ENCODE assay signal across 24 cellular contexts in genomic region chr6:168390746-168391400, GRCh38. TPM values are rescaled to one million over a fixed set of nuclear protein-coding genes. Genes with fewer than 3 reads are reported as not detected.
"Had no signal": no experiment of that assay in that cellular context is flagged by ENCODE, and none has a peak within 500 bp of the region (broad histone marks: within the 10 kb centered on the region; RNA-seq: fewer than 3 reads in every experiment).

No MANE protein-coding gene starts in this region.

- DNase-seq: activated CD4-positive, alpha-beta memory T cell treated with anti-CD3 and anti-CD28 coated beads for 36 hours; activated CD4-positive, alpha-beta T cell treated with anti-CD3 and anti-CD28 coated beads for 4 hours; activated gamma-delta T cell treated with Interleukin-2 at 50 U/mL for 16 hours; activated T-cell treated with anti-CD3 and anti-CD28 coated beads for 4 hours; dermis blood vessel endothelial cell; effector memory CD4-positive, alpha-beta T cell; mesendoderm; naive thymus-derived CD4-positive, alpha-beta T cell; stimulated activated CD4-positive, alpha-beta T cell treated with anti-CD3 and anti-CD28 coated beads, Interleukin-12 subunit alpha, Interleukin-12 subunit beta, amount 100 ng/mL, for 4 hours; stimulated activated CD4-positive, alpha-beta T cell treated with anti-CD3 and anti-CD28 coated beads, Interleukin-2, amount 100 ng/mL, for 24 hours had no signal

- H3K9me3 Mint-ChIP-seq: activated CD4-positive, alpha-beta memory T cell treated with anti-CD3 and anti-CD28 coated beads for 36 hours; activated T-helper 1 cell treated with anti-CD3 and anti-CD28 coated beads, Interleukin-12 subunit alpha, Interleukin-12 subunit beta, Interleukin-2, Interleukin-4 antibody, amounts not matched to agents 30 ng/mL and 10 ng/mL and 1 ng/mL, durations not matched to agents 14 hours and 24 hours and 36 hours; neural progenitor cell; stimulated activated naive CD8-positive, alpha-beta T cell treated with anti-CD3 and anti-CD28 coated beads, Interleukin-15, Interleukin-2, amounts not matched to agents 100 ng/mL and 50 ng/mL, for 24 hours; T-helper 2 cell treated with Interferon-gamma antibody and Interleukin-4, amounts not matched to agents 5 μg/mL and 100 μg/mL, for 36 hours; WTC11 had no signal

- ATAC-seq: gastroesophageal sphincter; heart left ventricle; naive thymus-derived CD4-positive, alpha-beta T cell; WTC11 had no signal

- H3K4me3 ChIP-seq: esophagus muscularis mucosa, gastroesophageal sphincter, heart left ventricle, neural progenitor cell, ovary, suprapubic skin, upper lobe of left lung had no signal

- H3K4me3 Mint-ChIP-seq: activated CD4-positive, alpha-beta memory T cell treated with anti-CD3 and anti-CD28 coated beads for 36 hours; activated naive CD8-positive, alpha-beta T cell; activated T-helper 1 cell treated with anti-CD3 and anti-CD28 coated beads, Interleukin-12 subunit alpha, Interleukin-12 subunit beta, Interleukin-2, Interleukin-4 antibody, amounts not matched to agents 30 ng/mL and 10 ng/mL and 1 ng/mL, durations not matched to agents 14 hours and 24 hours and 36 hours; naive thymus-derived CD4-positive, alpha-beta T cell; neural progenitor cell; stimulated activated naive CD8-positive, alpha-beta T cell treated with anti-CD3 and anti-CD28 coated beads, Interleukin-15, Interleukin-2, amounts not matched to agents 100 ng/mL and 50 ng/mL, for 24 hours; T-helper 2 cell treated with Interferon-gamma antibody and Interleukin-4, amounts not matched to agents 5 μg/mL and 100 μg/mL, for 36 hours; WTC11 had no signal

- H3K4me1 ChIP-seq: neural progenitor cell, upper lobe of left lung had no signal

- H3K27me3 Mint-ChIP-seq: stimulated activated naive CD8-positive, alpha-beta T cell treated with anti-CD3 and anti-CD28 coated beads, Interleukin-15, Interleukin-2, amounts not matched to agents 100 ng/mL and 50 ng/mL, for 24 hours had no signal

- H3K27ac Mint-ChIP-seq: activated CD4-positive, alpha-beta memory T cell treated with anti-CD3 and anti-CD28 coated beads for 36 hours; activated naive CD8-positive, alpha-beta T cell; activated T-helper 1 cell treated with anti-CD3 and anti-CD28 coated beads, Interleukin-12 subunit alpha, Interleukin-12 subunit beta, Interleukin-2, Interleukin-4 antibody, amounts not matched to agents 30 ng/mL and 10 ng/mL and 1 ng/mL, durations not matched to agents 14 hours and 24 hours and 36 hours; naive thymus-derived CD4-positive, alpha-beta T cell; neural progenitor cell; stimulated activated naive CD8-positive, alpha-beta T cell treated with anti-CD3 and anti-CD28 coated beads, Interleukin-15, Interleukin-2, amounts not matched to agents 100 ng/mL and 50 ng/mL, for 24 hours; T-helper 2 cell treated with Interferon-gamma antibody and Interleukin-4, amounts not matched to agents 5 μg/mL and 100 μg/mL, for 36 hours; WTC11 had no signal

- H3K27ac ChIP-seq: esophagus muscularis mucosa, gastroesophageal sphincter, heart left ventricle, neural progenitor cell, ovary, suprapubic skin, upper lobe of left lung had no signal

- H3K9me3 ChIP-seq: esophagus muscularis mucosa, gastroesophageal sphincter, heart left ventricle, ovary, suprapubic skin, upper lobe of left lung had no signal

- H3K36me3 Mint-ChIP-seq: activated CD4-positive, alpha-beta memory T cell treated with anti-CD3 and anti-CD28 coated beads for 36 hours; activated naive CD8-positive, alpha-beta T cell; naive thymus-derived CD4-positive, alpha-beta T cell; neural progenitor cell; WTC11 had no signal

- H3K27me3 ChIP-seq: neural progenitor cell, ovary, upper lobe of left lung had no signal

- H3K36me3 ChIP-seq: esophagus muscularis mucosa, gastroesophageal sphincter, heart left ventricle, neural progenitor cell, ovary, suprapubic skin, upper lobe of left lung had no signal

- H3K4me1 Mint-ChIP-seq: naive thymus-derived CD4-positive, alpha-beta T cell had no signal

RNA-seq across cellular contexts. Expression of gene SMOC2, which starts 50.1 kb away (rescaled TPM):
- total RNA-seq: activated CD4-positive, alpha-beta memory T cell treated with anti-CD3 and anti-CD28 coated beads for 36 hours; activated T-helper 1 cell treated with anti-CD3 and anti-CD28 coated beads, Interleukin-12 subunit alpha, Interleukin-12 subunit beta, Interleukin-2, Interleukin-4 antibody, amounts not matched to agents 30 ng/mL and 10 ng/mL and 1 ng/mL, durations not matched to agents 14 hours and 24 hours and 36 hours; dermis blood vessel endothelial cell; endothelial cell of umbilical vein; kidney epithelial cell; naive thymus-derived CD4-positive, alpha-beta T cell had no signal
- polyA plus RNA-seq: endothelial cell of umbilical vein; naive thymus-derived CD4-positive, alpha-beta T cell had no signal
